Comparison of ENCODE assay signal across 21 cellular contexts in the genomic region with DNA sequence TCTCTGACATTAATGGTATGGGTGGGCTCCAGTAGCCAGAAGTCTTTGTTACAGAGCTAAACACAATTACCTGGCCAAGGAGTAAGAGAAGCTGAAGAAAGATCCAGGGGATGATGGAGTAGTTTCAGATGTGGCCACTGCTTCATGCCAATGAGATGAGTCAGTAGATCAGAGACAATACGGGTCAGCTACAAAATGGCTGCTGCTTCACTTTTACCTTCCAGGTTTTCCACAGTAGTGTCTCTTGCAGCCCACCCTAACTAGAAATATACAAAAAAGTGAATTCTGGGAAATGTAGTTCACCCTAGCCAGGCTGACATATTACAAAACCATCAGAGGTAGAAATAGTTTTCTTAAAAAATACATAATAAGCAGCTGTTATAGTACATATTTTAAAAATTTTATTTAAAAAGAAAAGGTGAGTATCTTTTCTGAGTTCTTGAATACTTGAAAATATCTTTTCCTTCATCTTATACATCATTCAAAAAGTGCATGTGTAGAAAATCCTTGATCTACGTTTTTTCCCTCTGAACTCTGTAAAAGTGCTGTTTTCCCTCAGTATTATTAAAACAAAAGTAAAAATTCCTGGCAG. TPM values are rescaled to one million over a fixed set of nuclear protein-coding genes. Genes with fewer than 3 reads are reported as not detected.
DNase-seq lines count a peak whose midpoint lies in the region; ATAC-seq and TF ChIP-seq lines count a peak whose summit lies in the region.
"Had no signal": no experiment of that assay in that cellular context is flagged by ENCODE, and none has a peak within 500 bp of the region (broad histone marks: within the 10 kb centered on the region; RNA-seq: fewer than 3 reads in every experiment).

No MANE protein-coding gene starts in this region.

- H3K27me3 Mint-ChIP-seq in H9 (ENCODE audit: low read depth) = peaks cover 1% of the 10 kb centered on the region; the same call in 1 of the 2 replicates
- no peaks in the 10 kb centered on the region for H3K27me3 Mint-ChIP-seq in endodermal cell (ENCODE audit: insufficient read depth)
- H3K27me3 Mint-ChIP-seq: activated B cell treated with CpG ODN at 0.5 μM for 24 hours had no signal

- no peak overlapping the region for H3K56ac ChIP-seq in H9 (ENCODE audit: insufficient read length, low read depth, low read length)

- H3K36me3 ChIP-seq in endodermal cell (ENCODE audit: control insufficient read depth, insufficient read depth, low read length) = no peaks in the 10 kb centered on the region
- H3K36me3 ChIP-seq: ascending aorta, gastroesophageal sphincter, sigmoid colon, suprapubic skin had no signal

- peak overlapping the region; percentile 0 for H2AFZ ChIP-seq in H9 (ENCODE audit: low read length)

- H3K27ac Mint-ChIP-seq in H9 (peak overlapping the region in 1 of 3 experiments; percentile 59; a peak in 2 of 7 replicates), endodermal cell (peak overlapping the region; percentile 87)
- H3K27ac Mint-ChIP-seq: activated B cell treated with CpG ODN at 0.5 μM for 24 hours, mesothelial cell of epicardium had no signal

- no peak overlapping the region for H4K5ac ChIP-seq in H9 (ENCODE audit: insufficient read length, low read depth, low read length)

- no peak overlapping the region for H3K9ac ChIP-seq in H9 (ENCODE audit: extremely low read depth, insufficient read length, low read length)
- H3K9ac ChIP-seq in endodermal cell (ENCODE audit: extremely low read depth, low read length, poor library complexity, severe bottlenecking) = no peak overlapping the region
- H3K9ac ChIP-seq: BLaER1 treated with 17β-estradiol and CSF1 and Interleukin-3, amounts not matched to agents 10 nM and 100 nM had no signal

- WGBS in H9 (ENCODE audit: extremely low coverage, insufficient read length, low lambda C conversion rate) = no CpG with 5 or more reads among the region's 2 CpGs
- 52 to 80% methylated on average over 1 to 2 of the region's 2 CpGs for WGBS in endodermal cell (ENCODE audit: insufficient coverage in 1 of 2, insufficient read length in 1 of 2), 2 experiments

- no peak overlapping the region for H3T11ph ChIP-seq in H9 (ENCODE audit: low read length)

- DNase-seq in H9 (peak; percentile 48), NCI-H226 (peak; percentile 10), endodermal cell (peak; percentile 68), renal cortical epithelial cell (ENCODE audit: low read depth) (peak; percentile 24), GOT3 (lab: John Stamatoyannopoulos, UW) (no peak), occipital lobe (lab: John Stamatoyannopoulos, UW) (no peak)
- DNase-seq: activated B cell treated with CpG ODN at 0.5 μM for 24 hours, activated gamma-delta T cell treated with Interleukin-2 at 50 U/mL for 16 hours, DMS79, kidney, NCI-H2029, NCI-H526 treated with DMSO at 0.1 percent for 48 hours, sigmoid colon had no signal

- H3K4me2 ChIP-seq in H9 (ENCODE audit: insufficient read depth, insufficient read length, low read length) = no peak overlapping the region

- H2BK120ac ChIP-seq in H9 (ENCODE audit: low read depth, low read length, poor library complexity, severe bottlenecking) = no peak overlapping the region

- H2BK20ac ChIP-seq in H9 (ENCODE audit: low read depth, low read length, poor library complexity, severe bottlenecking) = no peak overlapping the region

- H2BK5ac ChIP-seq in H9 (ENCODE audit: insufficient read length, low read length) = no peak overlapping the region

- H4K91ac ChIP-seq in H9 (ENCODE audit: insufficient read length, low read depth, low read length) = no peak overlapping the region

- H3K27ac ChIP-seq in H9 (ENCODE audit: insufficient read length, low read depth, low read length) (no peak overlapping the region), endodermal cell (ENCODE audit: low read depth, low read length) (no peak overlapping the region)
- H3K27ac ChIP-seq: ascending aorta; BLaER1 treated with 17β-estradiol and CSF1 and Interleukin-3, amounts not matched to agents 10 nM and 100 nM; gastroesophageal sphincter; sigmoid colon; suprapubic skin had no signal

- H3K4me3 ChIP-seq in endodermal cell (ENCODE audit: low read length) = no peak overlapping the region
- H3K4me3 ChIP-seq: ascending aorta; BLaER1 treated with 17β-estradiol and CSF1 and Interleukin-3, amounts not matched to agents 10 nM and 100 nM; gastroesophageal sphincter; sigmoid colon; suprapubic skin had no signal

- H3K36me3 Mint-ChIP-seq in H9 (ENCODE audit: insufficient read depth in 1 of 3, low read depth in 3 of 3) (peaks cover 2 to 3% (median 3%) of the 10 kb centered on the region in 3 experiments; a peak in 3 of 7 replicates), endodermal cell (ENCODE audit: low read depth) (no peaks in the 10 kb centered on the region)
- H3K36me3 Mint-ChIP-seq: mesothelial cell of epicardium had no signal

- H3K4ac ChIP-seq in H9 (ENCODE audit: low read depth, low read length) = no peak overlapping the region

- H3K9me3 ChIP-seq in H9 (ENCODE audit: control insufficient read depth, low read depth, low read length) (no peaks in the 10 kb centered on the region), endodermal cell (ENCODE audit: control insufficient read depth, low read length) (no peaks in the 10 kb centered on the region)
- H3K9me3 ChIP-seq: suprapubic skin had no signal

- H2BK12ac ChIP-seq in H9 (ENCODE audit: insufficient read length, low read depth, low read length) = no peak overlapping the region

- H3K4me1 ChIP-seq in H9 (ENCODE audit: insufficient read depth, low read length) = no peaks in the 10 kb centered on the region
- no peaks in the 10 kb centered on the region for H3K4me1 ChIP-seq in endodermal cell (ENCODE audit: control insufficient read depth, insufficient read depth, low read length)
- H3K4me1 ChIP-seq: ascending aorta, gastroesophageal sphincter, sigmoid colon, suprapubic skin had no signal

- no peak overlapping the region for H2BK15ac ChIP-seq in H9 (ENCODE audit: low read depth, low read length)

- no peak for ATAC-seq in GM19023 (IDR thresholded peaks at IDR 0.05; ENCODE audit: unreplicated experiment)
- ATAC-seq: gastroesophageal sphincter, Panc1 had no signal

- H3K18ac ChIP-seq in H9 (ENCODE audit: insufficient read length, low read depth, low read length) = no peak overlapping the region

- H3K79me1 ChIP-seq in H9 (ENCODE audit: insufficient read depth, low read depth, low read length, poor library complexity, severe bottlenecking) = no peaks in the 10 kb centered on the region

- peak overlapping the region in 1 of 2 experiments; percentile 25; a peak in 2 of 5 replicates for H3K4me3 Mint-ChIP-seq in H9
- peak overlapping the region; percentile 13 for H3K4me3 Mint-ChIP-seq in endodermal cell
- H3K4me3 Mint-ChIP-seq: activated B cell treated with CpG ODN at 0.5 μM for 24 hours, mesothelial cell of epicardium had no signal

- no peak overlapping the region for H4K8ac ChIP-seq in H9 (replicated peaks; ENCODE audit: insufficient read length, low read depth, low read length)

- peaks cover 2 to 7% of the 10 kb centered on the region in 2 experiments; a peak in 1 of 4 replicates for H3K4me1 Mint-ChIP-seq in H9
- H3K4me1 Mint-ChIP-seq in endodermal cell = no peaks in the 10 kb centered on the region
- H3K4me1 Mint-ChIP-seq: mesothelial cell of epicardium had no signal

- H4K20me1 ChIP-seq in H9 (ENCODE audit: control insufficient read depth, insufficient read depth, insufficient read length) = no peaks in the 10 kb centered on the region
- H4K20me1 ChIP-seq: BLaER1 treated with 17β-estradiol and CSF1 and Interleukin-3, amounts not matched to agents 10 nM and 100 nM had no signal

- H3K23ac ChIP-seq in H9 (ENCODE audit: insufficient read length, low read depth, low read length) = no peak overlapping the region

- no peaks in the 10 kb centered on the region for H3K23me2 ChIP-seq in H9 (ENCODE audit: insufficient read length, low read depth, low read length, poor library complexity, severe bottlenecking)

- H3K9me3 Mint-ChIP-seq in H9 (peaks cover 25 to 56% of the 10 kb centered on the region in 2 experiments), endodermal cell (peaks cover 13% of the 10 kb centered on the region)

- no peak for TF ChIP-seq CTCF in H9 (conservative IDR thresholded peaks at IDR 0.05)
- no peak for TF ChIP-seq CTCF in endodermal cell (conservative IDR thresholded peaks at IDR 0.05)

- H3K27me3 ChIP-seq in H9 (ENCODE audit: insufficient read depth, low read length) (no peaks in the 10 kb centered on the region), endodermal cell (ENCODE audit: control insufficient read depth, insufficient read depth, low read length, poor library complexity, severe bottlenecking) (no peaks in the 10 kb centered on the region)
- H3K27me3 ChIP-seq: ascending aorta; BLaER1 treated with 17β-estradiol and CSF1 and Interleukin-3, amounts not matched to agents 10 nM and 100 nM; gastroesophageal sphincter; sigmoid colon; suprapubic skin had no signal

- no peak overlapping the region for H2AK5ac ChIP-seq in H9 (ENCODE audit: insufficient read length, low read length)

- H3K14ac ChIP-seq in H9 (ENCODE audit: insufficient read depth, low read length) = no peak overlapping the region

- no peaks in the 10 kb centered on the region for H3K79me2 ChIP-seq in H9 (ENCODE audit: insufficient read depth, low read length)

RNA-seq across cellular contexts. Expression of gene LRIF1, which starts 36.1 kb away (rescaled TPM):
- total RNA-seq in H9 (2021) = 12.8 and 13.6 TPM in 2 replicates
- 10 to 100 TPM; 13.7 to 20.1 TPM for total RNA-seq in endodermal cell
- polyA plus RNA-seq in endodermal cell (2013, experiment 1 of 2) = 19.9 TPM
- polyA plus RNA-seq in endodermal cell (2013, experiment 2 of 2) = 18.8 TPM
- total RNA-seq in renal cortical epithelial cell = 8.3 and 13.7 TPM in 2 replicates
- total RNA-seq in occipital lobe = 21.1 TPM

RNA-seq across cellular contexts. Expression of gene CD53, which starts 54.6 kb away (rescaled TPM):
- total RNA-seq in H9 (2021) (0.15 and 0.31 TPM in 2 replicates), endodermal cell (not detected), renal cortical epithelial cell (not detected in 2 replicates), occipital lobe (13.1 TPM)
- polyA plus RNA-seq in endodermal cell (2013, experiment 1 of 2) = 0.43 TPM
- not detected for polyA plus RNA-seq in endodermal cell (2013, experiment 2 of 2)
- total RNA-seq: endothelial cell of umbilical vein, mesothelial cell of epicardium had no signal

Comparison
In these comparisons a context has a peak if more than half of its experiments do, and no peak if none do; other contexts are left out.
1. DNase-seq: peak in H9 (single experiment), NCI-H226 (single experiment), endodermal cell (single experiment) and renal cortical epithelial cell (single experiment); none in GOT3 (single experiment) and occipital lobe (single experiment).
2. RNA of gene CD53, which starts 54.6 kb away (total RNA-seq): 13.1 TPM in occipital lobe (single experiment); 0.15 to 0.31 TPM in H9, not detected in renal cortical epithelial cell and not detected in endodermal cell; every median in the first group is over 10 times any median in the second.